In genomic region chr17:77451271-77451893, GRCh38 we compare ENCODE assay signal across 1 cellular context.
TF ChIP-seq lines count a peak whose summit lies in the region.

No MANE protein-coding gene starts in this region.

TF ChIP-seq in GM12878, 131 proteins besides CTCF, POLR2A, EP300 and RAD21 (continued from another document and continues in another):
- TF ChIP-seq HSF1 (IDR thresholded peaks at IDR 0.05; ENCODE audit: low read depth, low read length) (no peak), RELA (IDR thresholded peaks at IDR 0.05; ENCODE audit: borderline replicate concordance, partially characterized antibody) (no peak), CHD4 (IDR thresholded peaks at IDR 0.05) (no peak), IKZF1 (conservative IDR thresholded peaks at IDR 0.05) (peak; percentile 87), ZBTB11 (CRISPR knock-in tag; IDR thresholded peaks at IDR 0.05) (no peak), SMARCA5 (IDR thresholded peaks at IDR 0.05) (no peak), EZH2 (IDR thresholded peaks at IDR 0.05; ENCODE audit: borderline replicate concordance, control insufficient read depth, low read depth, low read length) (no peak), ZNF384 (IDR thresholded peaks at IDR 0.05; ENCODE audit: borderline replicate concordance, low read depth, low read length) (no peak), ZNF24 (IDR thresholded peaks at IDR 0.05) (no peak), ASH2L (IDR thresholded peaks at IDR 0.05; ENCODE audit: borderline replicate concordance, low read depth) (no peak), NKRF (conservative IDR thresholded peaks at IDR 0.05) (peak; percentile 53), POLR2AphosphoS5 (IDR thresholded peaks at IDR 0.05; ENCODE audit: low read length) (peak; percentile 53), ZSCAN29 (IDR thresholded peaks at IDR 0.05) (no peak), RUNX3 (IDR thresholded peaks at IDR 0.05; ENCODE audit: low read length) (peak; percentile 78), SREBF2 (IDR thresholded peaks at IDR 0.05; ENCODE audit: low read length) (no peak), WRNIP1 (IDR thresholded peaks at IDR 0.05; ENCODE audit: borderline replicate concordance, low read depth, low read length) (no peak), MTA3 (IDR thresholded peaks at IDR 0.05; ENCODE audit: borderline replicate concordance, low read length) (no peak), ZNF274 (IDR thresholded peaks at IDR 0.05; ENCODE audit: insufficient read depth, insufficient read length) (no peak), JUND (IDR thresholded peaks at IDR 0.05; ENCODE audit: low read depth, low read length) (no peak), NR2C2 (IDR thresholded peaks at IDR 0.05; ENCODE audit: borderline replicate concordance, control insufficient read depth, insufficient read length, low read depth) (no peak), MLLT1 (IDR thresholded peaks at IDR 0.05) (0 out of 2 replicates have a peak, but pooled peaks have one; percentile 6), PML (IDR thresholded peaks at IDR 0.05; ENCODE audit: low read length) (peak; percentile 63; the same call in 1 of the 2 replicates), KDM1A (IDR thresholded peaks at IDR 0.05; ENCODE audit: borderline replicate concordance) (no peak), BRCA1 (IDR thresholded peaks at IDR 0.05; ENCODE audit: low read depth, low read length) (no peak), MYC (IDR thresholded peaks at IDR 0.05; ENCODE audit: insufficient read depth, insufficient read length, insufficient replicate concordance, low read length, severe bottlenecking) (no peak), BMI1 (IDR thresholded peaks at IDR 0.05; ENCODE audit: borderline replicate concordance) (no peak), ZNF217 (IDR thresholded peaks at IDR 0.05) (no peak), DPF2 (IDR thresholded peaks at IDR 0.05) (no peak; the same call in 1 of the 2 replicates), MYB (IDR thresholded peaks at IDR 0.05; ENCODE audit: borderline replicate concordance, low read depth, low read length) (no peak), EED (IDR thresholded peaks at IDR 0.05; ENCODE audit: low read depth) (peak; percentile 58; the same call in 1 of the 2 replicates), SMAD1 (IDR thresholded peaks at IDR 0.05; ENCODE audit: low read depth, partially characterized antibody) (peak; percentile 39), STAT1 (conservative IDR thresholded peaks at IDR 0.05) (no peak), FOXK2 (IDR thresholded peaks at IDR 0.05) (no peak), HDGF (IDR thresholded peaks at IDR 0.05) (peak; percentile 92), CHD2 (IDR thresholded peaks at IDR 0.05; ENCODE audit: borderline replicate concordance, low read depth, low read length) (no peak), SMAD5 (IDR thresholded peaks at IDR 0.05; ENCODE audit: low read depth) (0 out of 2 replicates have a peak, but pooled peaks have one; percentile 25), FOS (IDR thresholded peaks at IDR 0.05; ENCODE audit: borderline replicate concordance, extremely low read depth, insufficient read length) (no peak), ZZZ3 (IDR thresholded peaks at IDR 0.05; ENCODE audit: control insufficient read depth, insufficient read length, low read depth) (no peak), YBX1 (IDR thresholded peaks at IDR 0.05) (no peak), PAX5 (IDR thresholded peaks at IDR 0.05; ENCODE audit: borderline replicate concordance, low read depth, low read length) (peak; percentile 52; the same call in 1 of the 2 replicates), RAD51 (IDR thresholded peaks at IDR 0.05) (peak; percentile 85), CBX5 (IDR thresholded peaks at IDR 0.05; ENCODE audit: low read depth) (no peak), MEF2A (IDR thresholded peaks at IDR 0.05; ENCODE audit: insufficient read depth, low read depth, low read length) (no peak), ZNF207 (IDR thresholded peaks at IDR 0.05; ENCODE audit: borderline replicate concordance) (no peak), TAF1 (IDR thresholded peaks at IDR 0.05; ENCODE audit: borderline replicate concordance, low read depth, low read length) (peak; percentile 70; the same call in 1 of the 2 replicates)
- TF ChIP-seq, protein P1, sequence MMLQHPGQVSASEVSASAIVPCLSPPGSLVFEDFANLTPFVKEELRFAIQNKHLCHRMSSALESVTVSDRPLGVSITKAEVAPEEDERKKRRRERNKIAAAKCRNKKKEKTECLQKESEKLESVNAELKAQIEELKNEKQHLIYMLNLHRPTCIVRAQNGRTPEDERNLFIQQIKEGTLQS (IDR thresholded peaks at IDR 0.05; ENCODE audit: borderline replicate concordance, extremely low read depth, low read depth, low read length) = no peak; the same call in 1 of the 2 replicates
- TF ChIP-seq, protein P2, sequence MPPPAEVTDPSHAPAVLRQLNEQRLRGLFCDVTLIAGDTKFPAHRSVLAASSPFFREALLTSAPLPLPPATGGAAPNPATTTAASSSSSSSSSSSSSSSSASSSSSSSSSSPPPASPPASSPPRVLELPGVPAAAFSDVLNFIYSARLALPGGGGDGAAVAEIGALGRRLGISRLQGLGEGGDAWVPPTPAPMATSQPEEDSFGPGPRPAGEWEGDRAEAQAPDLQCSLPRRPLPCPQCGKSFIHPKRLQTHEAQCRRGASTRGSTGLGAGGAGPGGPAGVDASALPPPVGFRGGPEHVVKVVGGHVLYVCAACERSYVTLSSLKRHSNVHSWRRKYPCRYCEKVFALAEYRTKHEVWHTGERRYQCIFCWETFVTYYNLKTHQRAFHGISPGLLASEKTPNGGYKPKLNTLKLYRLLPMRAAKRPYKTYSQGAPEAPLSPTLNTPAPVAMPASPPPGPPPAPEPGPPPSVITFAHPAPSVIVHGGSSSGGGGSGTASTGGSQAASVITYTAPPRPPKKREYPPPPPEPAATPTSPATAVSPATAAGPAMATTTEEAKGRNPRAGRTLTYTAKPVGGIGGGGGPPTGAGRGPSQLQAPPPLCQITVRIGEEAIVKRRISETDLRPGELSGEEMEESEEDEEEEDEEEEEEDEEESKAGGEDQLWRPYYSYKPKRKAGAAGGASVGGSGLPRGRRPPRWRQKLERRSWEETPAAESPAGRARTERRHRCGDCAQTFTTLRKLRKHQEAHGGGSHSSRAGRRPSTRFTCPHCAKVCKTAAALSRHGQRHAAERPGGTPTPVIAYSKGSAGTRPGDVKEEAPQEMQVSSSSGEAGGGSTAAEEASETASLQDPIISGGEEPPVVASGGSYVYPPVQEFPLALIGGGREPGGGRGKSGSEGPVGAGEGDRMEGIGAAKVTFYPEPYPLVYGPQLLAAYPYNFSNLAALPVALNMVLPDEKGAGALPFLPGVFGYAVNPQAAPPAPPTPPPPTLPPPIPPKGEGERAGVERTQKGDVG (CRISPR knock-in tag; IDR thresholded peaks at IDR 0.05) = no peak
- TF ChIP-seq, protein P3, sequence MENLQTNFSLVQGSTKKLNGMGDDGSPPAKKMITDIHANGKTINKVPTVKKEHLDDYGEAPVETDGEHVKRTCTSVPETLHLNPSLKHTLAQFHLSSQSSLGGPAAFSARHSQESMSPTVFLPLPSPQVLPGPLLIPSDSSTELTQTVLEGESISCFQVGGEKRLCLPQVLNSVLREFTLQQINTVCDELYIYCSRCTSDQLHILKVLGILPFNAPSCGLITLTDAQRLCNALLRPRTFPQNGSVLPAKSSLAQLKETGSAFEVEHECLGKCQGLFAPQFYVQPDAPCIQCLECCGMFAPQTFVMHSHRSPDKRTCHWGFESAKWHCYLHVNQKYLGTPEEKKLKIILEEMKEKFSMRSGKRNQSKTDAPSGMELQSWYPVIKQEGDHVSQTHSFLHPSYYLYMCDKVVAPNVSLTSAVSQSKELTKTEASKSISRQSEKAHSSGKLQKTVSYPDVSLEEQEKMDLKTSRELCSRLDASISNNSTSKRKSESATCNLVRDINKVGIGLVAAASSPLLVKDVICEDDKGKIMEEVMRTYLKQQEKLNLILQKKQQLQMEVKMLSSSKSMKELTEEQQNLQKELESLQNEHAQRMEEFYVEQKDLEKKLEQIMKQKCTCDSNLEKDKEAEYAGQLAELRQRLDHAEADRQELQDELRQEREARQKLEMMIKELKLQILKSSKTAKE (IDR thresholded peaks at IDR 0.05; ENCODE audit: low read depth, poor library complexity, severe bottlenecking) = no peak
- TF ChIP-seq, protein P4, sequence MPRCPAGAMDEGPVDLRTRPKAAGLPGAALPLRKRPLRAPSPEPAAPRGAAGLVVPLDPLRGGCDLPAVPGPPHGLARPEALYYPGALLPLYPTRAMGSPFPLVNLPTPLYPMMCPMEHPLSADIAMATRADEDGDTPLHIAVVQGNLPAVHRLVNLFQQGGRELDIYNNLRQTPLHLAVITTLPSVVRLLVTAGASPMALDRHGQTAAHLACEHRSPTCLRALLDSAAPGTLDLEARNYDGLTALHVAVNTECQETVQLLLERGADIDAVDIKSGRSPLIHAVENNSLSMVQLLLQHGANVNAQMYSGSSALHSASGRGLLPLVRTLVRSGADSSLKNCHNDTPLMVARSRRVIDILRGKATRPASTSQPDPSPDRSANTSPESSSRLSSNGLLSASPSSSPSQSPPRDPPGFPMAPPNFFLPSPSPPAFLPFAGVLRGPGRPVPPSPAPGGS (IDR thresholded peaks at IDR 0.05; ENCODE audit: borderline replicate concordance, insufficient read depth, low read depth, low read length, poor library complexity, severe bottlenecking) = no peak
- TF ChIP-seq, protein P5, sequence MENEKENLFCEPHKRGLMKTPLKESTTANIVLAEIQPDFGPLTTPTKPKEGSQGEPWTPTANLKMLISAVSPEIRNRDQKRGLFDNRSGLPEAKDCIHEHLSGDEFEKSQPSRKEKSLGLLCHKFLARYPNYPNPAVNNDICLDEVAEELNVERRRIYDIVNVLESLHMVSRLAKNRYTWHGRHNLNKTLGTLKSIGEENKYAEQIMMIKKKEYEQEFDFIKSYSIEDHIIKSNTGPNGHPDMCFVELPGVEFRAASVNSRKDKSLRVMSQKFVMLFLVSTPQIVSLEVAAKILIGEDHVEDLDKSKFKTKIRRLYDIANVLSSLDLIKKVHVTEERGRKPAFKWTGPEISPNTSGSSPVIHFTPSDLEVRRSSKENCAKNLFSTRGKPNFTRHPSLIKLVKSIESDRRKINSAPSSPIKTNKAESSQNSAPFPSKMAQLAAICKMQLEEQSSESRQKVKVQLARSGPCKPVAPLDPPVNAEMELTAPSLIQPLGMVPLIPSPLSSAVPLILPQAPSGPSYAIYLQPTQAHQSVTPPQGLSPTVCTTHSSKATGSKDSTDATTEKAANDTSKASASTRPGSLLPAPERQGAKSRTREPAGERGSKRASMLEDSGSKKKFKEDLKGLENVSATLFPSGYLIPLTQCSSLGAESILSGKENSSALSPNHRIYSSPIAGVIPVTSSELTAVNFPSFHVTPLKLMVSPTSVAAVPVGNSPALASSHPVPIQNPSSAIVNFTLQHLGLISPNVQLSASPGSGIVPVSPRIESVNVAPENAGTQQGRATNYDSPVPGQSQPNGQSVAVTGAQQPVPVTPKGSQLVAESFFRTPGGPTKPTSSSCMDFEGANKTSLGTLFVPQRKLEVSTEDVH (IDR thresholded peaks at IDR 0.05; ENCODE audit: low read depth, partially characterized antibody) = no peak
